ENCODE assay signal across 8 cellular contexts in genomic region chr11:6711552-6711951, GRCh38. TPM values are rescaled to one million over a fixed set of nuclear protein-coding genes. Genes with fewer than 3 reads are reported as not detected.
DNase-seq lines count a peak whose midpoint lies in the region; ATAC-seq and TF ChIP-seq lines count a peak whose summit lies in the region.
"Not testable (repeated sequence)": the region's sequence is repeated elsewhere in the genome, so short reads cannot be mapped to it uniquely, and the experiment has no call there.

No MANE protein-coding gene starts in this region.

- not testable (repeated sequence) for H3K4me3 Mint-ChIP-seq in activated CD4-positive, alpha-beta memory T cell treated with anti-CD3 and anti-CD28 coated beads for 36 hours

- not testable (repeated sequence) for H3K9me2 ChIP-seq in PC-9 (ENCODE audit: insufficient read depth)

- TF ChIP-seq CTCF in PC-9 (conservative IDR thresholded peaks at IDR 0.05) (peak; percentile 52), astrocyte of the cerebellum (IDR thresholded peaks at IDR 0.05; ENCODE audit: low read depth, low read length, missing control alignments) (peak; percentile 28), foreskin keratinocyte (conservative IDR thresholded peaks at IDR 0.05) (peak; percentile 50), osteoblast (IDR thresholded peaks at IDR 0.05; ENCODE audit: extremely low read depth, low read depth, low read length) (peak; percentile 33), tibial nerve (IDR thresholded peaks at IDR 0.05) (peak in 3 of 5 experiments; percentile 11 to 17 (median 12))

- not testable (repeated sequence) for BruUV-seq in PC-9 (replicated peaks; lab: Mats Ljungman, UMichigan)

- TF ChIP-seq POLR2A in tibial nerve (IDR thresholded peaks at IDR 0.05), result not testable (repeated sequence)

- H3K9me3 ChIP-seq in PC-9 (ENCODE audit: insufficient read depth, low read depth); osteoblast (ENCODE audit: low read depth, low read length); tibial nerve: not testable (repeated sequence)

- TF ChIP-seq EP300 in tibial nerve (IDR thresholded peaks at IDR 0.05), result not testable (repeated sequence)

- WGBS in tibial nerve, 2 donors, result 87 to 95% methylated on average over 7 of the region's 7 CpGs

- not testable (repeated sequence) for H3K79me2 ChIP-seq in PC-9 (ENCODE audit: low read depth); osteoblast (ENCODE audit: insufficient read depth, low read length)

- not testable (repeated sequence) for H3K9me3 Mint-ChIP-seq in activated CD4-positive, alpha-beta memory T cell treated with anti-CD3 and anti-CD28 coated beads for 36 hours

- not testable (repeated sequence) for H3F3A ChIP-seq in PC-9 (ENCODE audit: insufficient read depth, low read depth)

- H3K4me3 ChIP-seq in PC-9; astrocyte of the cerebellum (ENCODE audit: low read depth, low read length); osteoblast (ENCODE audit: insufficient read depth, low read length); tibial nerve: not testable (repeated sequence)

- CTCF ChIA-PET in PC-9 (lab: Charles Lee), result not testable (repeated sequence)
- CTCF ChIA-PET in activated CD4-positive, alpha-beta memory T cell treated with anti-CD3 and anti-CD28 coated beads for 36 hours (lab: Charles Lee), result interaction anchor here (0.6 to 5.3 kb wide), 7 partner anchors 9 to 187 kb away, joined by 3 to 68 read pairs (median 4); no protein-coding TSS in a partner anchor

- H2AFZ ChIP-seq in PC-9; osteoblast (ENCODE audit: low read length): not testable (repeated sequence)

- DNase-seq in COLO668 (lab: John Stamatoyannopoulos, UW; ENCODE audit: unreplicated experiment) (peak; percentile 9), HT1080 (ENCODE audit: low read depth) (peak; percentile 51)
- DNase-seq in PC-9; astrocyte of the cerebellum (ENCODE audit: low read depth); foreskin keratinocyte; osteoblast (ENCODE audit: insufficient read length, low spot score, missing footprints); tibial nerve (ENCODE audit: low spot score in 2 of 2): not testable (repeated sequence)
- peak; percentile 62 for DNase-seq in activated CD4-positive, alpha-beta memory T cell treated with anti-CD3 and anti-CD28 coated beads for 36 hours

- H3K4me1 ChIP-seq in PC-9 (replicated peaks; ENCODE audit: insufficient read depth); foreskin keratinocyte; osteoblast (ENCODE audit: insufficient read depth, low read length); tibial nerve: not testable (repeated sequence)

- ATAC-seq in foreskin keratinocyte, result not testable (repeated sequence)

- in situ Hi-C loops in astrocyte of the cerebellum (cut with HindIII; ENCODE audit: low sequenced_read_pairs), result not testable (repeated sequence)

- H3K27me3 ChIP-seq in PC-9 (ENCODE audit: insufficient read depth, low read depth); foreskin keratinocyte; osteoblast (ENCODE audit: insufficient read depth, low read length); tibial nerve: not testable (repeated sequence)

- H3K4me1 Mint-ChIP-seq in activated CD4-positive, alpha-beta memory T cell treated with anti-CD3 and anti-CD28 coated beads for 36 hours (ENCODE audit: low read depth), result peaks cover 17% of the 10 kb centered on the region

- not testable (repeated sequence) for H3K36me3 ChIP-seq in PC-9 (ENCODE audit: low read depth); osteoblast (ENCODE audit: insufficient read depth, low read length); tibial nerve

- H3K27me3 Mint-ChIP-seq in activated CD4-positive, alpha-beta memory T cell treated with anti-CD3 and anti-CD28 coated beads for 36 hours, result not testable (repeated sequence)

- H3K4me2 ChIP-seq in PC-9; osteoblast (ENCODE audit: insufficient read depth, low read length): not testable (repeated sequence)

- intact Hi-C loops in PC-9 (cut with micrococcal nuclease; ENCODE audit: unreplicated experiment), result not testable (repeated sequence)
- intact Hi-C loops in activated CD4-positive, alpha-beta memory T cell treated with anti-CD3 and anti-CD28 coated beads for 36 hours (cut with micrococcal nuclease), result loop anchor here (1.0 to 2.0 kb wide), 2 partner anchors 27 to 46 kb away; no protein-coding TSS in a partner anchor

- not testable (repeated sequence) for H3K27ac Mint-ChIP-seq in activated CD4-positive, alpha-beta memory T cell treated with anti-CD3 and anti-CD28 coated beads for 36 hours

- not testable (repeated sequence) for H4K20me1 ChIP-seq in PC-9 (ENCODE audit: insufficient read depth); osteoblast (ENCODE audit: insufficient read depth, low read length)

- POLR2A ChIA-PET in PC-9 (lab: Charles Lee; ENCODE audit: unreplicated experiment); activated CD4-positive, alpha-beta memory T cell treated with anti-CD3 and anti-CD28 coated beads for 36 hours (lab: Charles Lee): not testable (repeated sequence)

- H3K27ac ChIP-seq in PC-9; foreskin keratinocyte; osteoblast (ENCODE audit: low read depth, low read length); tibial nerve: not testable (repeated sequence)

- peaks cover 10% of the 10 kb centered on the region for H3K36me3 Mint-ChIP-seq in activated CD4-positive, alpha-beta memory T cell treated with anti-CD3 and anti-CD28 coated beads for 36 hours

RNA-seq across cellular contexts. Expression of gene MRPL17, which starts 28.4 kb away (rescaled TPM):
- 93.0 and 140 TPM in 2 replicates for total RNA-seq in HT1080 (2014; rRNA removed; shearing (Covaris generic))
- 70.6 and 127 TPM in 2 replicates for polyA plus RNA-seq in HT1080 (2015; cell fraction: cytosol; rRNA removed)
- polyA plus RNA-seq in HT1080 (2015; cell fraction: nucleus; rRNA removed), result 33.9 and 43.2 TPM in 2 replicates
- total RNA-seq in PC-9 (2021) (35.5 and 42.4 TPM in 2 replicates), foreskin keratinocyte (70.5 and 78.7 TPM in 2 replicates), osteoblast (29.5 and 29.7 TPM in 2 replicates), tibial nerve (10 to 100 TPM; 17.3 to 24.6 (median 21.6) TPM)
- total RNA-seq in activated CD4-positive, alpha-beta memory T cell treated with anti-CD3 and anti-CD28 coated beads for 36 hours, result 100 to 1,000 TPM in 1 of 2 experiments, 10 to 100 TPM in 1; 98.5 to 102 TPM
- 143 and 152 TPM in 2 replicates for polyA plus RNA-seq in foreskin keratinocyte

RNA-seq across cellular contexts. Expression of gene DCHS1, which starts 55.9 kb away (rescaled TPM):
- 0.57 and 0.66 TPM in 2 replicates for total RNA-seq in HT1080 (2014; rRNA removed; shearing (Covaris generic))
- polyA plus RNA-seq in HT1080 (2015; cell fraction: cytosol; rRNA removed), result 0.28 and 0.34 TPM in 2 replicates
- 1.1 and 1.2 TPM in 2 replicates for polyA plus RNA-seq in HT1080 (2015; cell fraction: nucleus; rRNA removed)
- 0.20 and 0.22 TPM in 2 replicates for total RNA-seq in PC-9 (2021)
- total RNA-seq in activated CD4-positive, alpha-beta memory T cell treated with anti-CD3 and anti-CD28 coated beads for 36 hours, result under 1 TPM; 0.80 to 0.90 TPM
- total RNA-seq in foreskin keratinocyte, result 0.03 and 0.11 TPM in 2 replicates
- polyA plus RNA-seq in foreskin keratinocyte, result 0.02 and 0.03 TPM in 2 replicates
- 0.59 and 1.1 TPM in 2 replicates for total RNA-seq in osteoblast
- total RNA-seq in tibial nerve, result 10 to 100 TPM; 12.6 to 27.8 (median 20.1) TPM
